ENCODE assay signal across 8 cellular contexts in the genomic region with DNA sequence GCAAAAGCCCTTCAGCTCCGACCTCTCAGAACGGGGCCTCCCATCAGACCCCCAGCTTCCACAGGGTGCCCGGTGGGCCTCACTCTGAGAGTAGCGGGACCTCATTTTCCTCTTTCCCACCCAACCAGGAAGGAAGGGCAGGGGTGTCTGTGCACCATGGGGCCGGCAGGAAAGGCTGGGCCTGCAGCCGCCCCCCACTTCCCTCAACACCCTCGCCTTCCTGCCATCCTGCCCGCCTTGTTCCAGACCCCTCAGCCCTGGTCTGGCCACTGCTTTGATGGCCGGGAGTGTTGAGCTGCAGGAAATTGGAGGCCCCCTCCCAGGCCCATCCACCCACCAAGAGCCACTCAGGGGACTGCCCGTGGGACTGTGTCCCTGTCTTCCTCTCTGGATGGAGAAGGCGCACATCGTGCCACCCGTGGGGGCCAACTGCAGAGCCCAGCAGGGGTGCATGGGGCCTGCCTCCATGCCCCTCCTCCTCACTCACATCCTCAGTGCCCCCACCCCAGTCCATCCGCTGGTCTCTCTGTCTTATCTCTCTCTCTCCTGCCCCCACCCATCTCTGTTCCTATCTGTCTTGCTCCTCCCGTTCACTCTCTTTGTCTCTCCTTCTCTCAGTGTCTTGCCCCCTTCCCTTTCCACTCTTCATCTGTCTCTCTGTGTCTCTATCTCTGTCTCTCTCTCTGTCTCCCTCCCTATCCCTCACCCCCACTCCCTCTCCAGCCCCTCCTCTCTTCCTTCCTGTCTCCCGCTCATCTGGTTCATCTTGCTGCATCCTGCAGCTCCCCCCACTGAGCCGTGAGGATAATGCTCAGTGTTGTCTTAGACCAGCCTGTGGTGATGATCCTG. TPM values are rescaled to one million over a fixed set of nuclear protein-coding genes. Genes with fewer than 3 reads are reported as not detected.
DNase-seq lines count a peak whose midpoint lies in the region; ATAC-seq, FAIRE-seq and TF ChIP-seq lines count a peak whose summit lies in the region.

No MANE protein-coding gene starts in this region.

- H3K36me3 ChIP-seq in RWPE2 (ENCODE audit: low read depth) = no peaks in the 10 kb centered on the region
- no peaks in the 10 kb centered on the region for H3K36me3 ChIP-seq in fibroblast of lung (ENCODE audit: control insufficient read depth, insufficient read depth, low read length)

- FAIRE-seq in urothelium cell line (lab: Jason Lieb, UNC) = no peak

- H3K4me3 Mint-ChIP-seq in activated naive CD8-positive, alpha-beta T cell treated with anti-CD3 and anti-CD28 coated beads, Interleukin-2, amount 10 ng/mL, durations not matched to agents 7 days and 5 days = peak overlapping the region; percentile 1
- H3K4me3 Mint-ChIP-seq in activated naive CD8-positive, alpha-beta T cell treated with anti-CD3 and anti-CD28 coated beads, Interleukin-2, amount 50 U/mL, for 24 hours = no peak overlapping the region

- peaks cover 1% of the 10 kb centered on the region for H3K36me3 Mint-ChIP-seq in activated naive CD8-positive, alpha-beta T cell treated with anti-CD3 and anti-CD28 coated beads, Interleukin-2, amount 10 ng/mL, durations not matched to agents 7 days and 5 days
- no peaks in the 10 kb centered on the region for H3K36me3 Mint-ChIP-seq in activated naive CD8-positive, alpha-beta T cell treated with anti-CD3 and anti-CD28 coated beads, Interleukin-2, amount 50 U/mL, for 24 hours (ENCODE audit: low read depth)

- no peak for DNase-seq in activated naive CD8-positive, alpha-beta T cell treated with anti-CD3 and anti-CD28 coated beads, Interleukin-2, amount 10 ng/mL, durations not matched to agents 7 days and 5 days
- no peak for DNase-seq in activated naive CD8-positive, alpha-beta T cell treated with anti-CD3 and anti-CD28 coated beads, Interleukin-2, amount 50 U/mL, for 24 hours
- no peak for DNase-seq in RWPE2 (ENCODE audit: low spot score)
- peak; percentile 54 to 66 for DNase-seq in fibroblast of lung (ENCODE audit: low read depth in 2 of 2)
- DNase-seq in sciatic nerve (ENCODE audit: low spot score) = no peak
- DNase-seq in urothelium cell line (ENCODE audit: low spot score) = no peak
- no peak for DNase-seq in activated CD8-positive, alpha-beta memory T cell treated with anti-CD3 and anti-CD28 coated beads, Interleukin-2, amount 50 U/mL, for 4 hours
- no peak for DNase-seq in putamen (ENCODE audit: low spot score)

- ATAC-seq in activated naive CD8-positive, alpha-beta T cell treated with anti-CD3 and anti-CD28 coated beads, Interleukin-2, amount 10 ng/mL, durations not matched to agents 7 days and 5 days (ENCODE audit: low read depth) = no peak
- ATAC-seq in activated naive CD8-positive, alpha-beta T cell treated with anti-CD3 and anti-CD28 coated beads, Interleukin-2, amount 50 U/mL, for 24 hours = no peak
- ATAC-seq in RWPE2 (ENCODE audit: low read depth) (peak; percentile 11; the same call in 1 of the 3 replicates), sciatic nerve (peak; percentile 56)

- POLR2A ChIA-PET in activated naive CD8-positive, alpha-beta T cell treated with anti-CD3 and anti-CD28 coated beads, Interleukin-2, amount 10 ng/mL, durations not matched to agents 7 days and 5 days (lab: Charles Lee) = no interaction called here

- no peak overlapping the region for H3K27ac ChIP-seq in RWPE2 (ENCODE audit: poor library complexity, severe bottlenecking)
- peak overlapping the region; percentile 4 for H3K27ac ChIP-seq in fibroblast of lung (ENCODE audit: insufficient read depth, low read length)

- TF ChIP-seq CTCF in RWPE2 (IDR thresholded peaks at IDR 0.05; ENCODE audit: poor library complexity, severe bottlenecking) = peak; percentile 33
- peak; percentile 25 to 32 for TF ChIP-seq CTCF in fibroblast of lung (conservative IDR thresholded peaks at IDR 0.05 in 1 of 2, IDR thresholded peaks at IDR 0.05 in 1 of 2; ENCODE audit: low read depth in 1 of 2, low read length in 2 of 2)

- no peaks in the 10 kb centered on the region for H3K4me1 ChIP-seq in RWPE2 (ENCODE audit: insufficient read depth, poor library complexity, severe bottlenecking)
- peaks cover 26% of the 10 kb centered on the region for H3K4me1 ChIP-seq in fibroblast of lung (ENCODE audit: control insufficient read depth, extremely low read depth, insufficient read depth, low read length)

- H3K4me3 ChIP-seq in RWPE2 (ENCODE audit: severe bottlenecking) (no peak overlapping the region), fibroblast of lung (replicated peaks in 1 of 4; ENCODE audit: control extremely low read depth in 1 of 4, insufficient read depth in 1 of 4, low read depth in 3 of 4, low read length in 4 of 4) (no peak overlapping the region)

- H4K20me1 ChIP-seq in fibroblast of lung (ENCODE audit: control insufficient read depth, extremely low read depth, insufficient read depth, low read length) = no peaks in the 10 kb centered on the region

- peaks cover 14% of the 10 kb centered on the region for H3K4me1 Mint-ChIP-seq in activated naive CD8-positive, alpha-beta T cell treated with anti-CD3 and anti-CD28 coated beads, Interleukin-2, amount 10 ng/mL, durations not matched to agents 7 days and 5 days
- peaks cover 9% of the 10 kb centered on the region for H3K4me1 Mint-ChIP-seq in activated naive CD8-positive, alpha-beta T cell treated with anti-CD3 and anti-CD28 coated beads, Interleukin-2, amount 50 U/mL, for 24 hours

- H3K9me3 ChIP-seq in RWPE2 (ENCODE audit: severe bottlenecking) = no peaks in the 10 kb centered on the region
- no peaks in the 10 kb centered on the region for H3K9me3 ChIP-seq in fibroblast of lung (ENCODE audit: control insufficient read depth, insufficient read depth, low read depth, low read length)

- H3K9me3 Mint-ChIP-seq in activated naive CD8-positive, alpha-beta T cell treated with anti-CD3 and anti-CD28 coated beads, Interleukin-2, amount 10 ng/mL, durations not matched to agents 7 days and 5 days = no peaks in the 10 kb centered on the region
- H3K9me3 Mint-ChIP-seq in activated naive CD8-positive, alpha-beta T cell treated with anti-CD3 and anti-CD28 coated beads, Interleukin-2, amount 50 U/mL, for 24 hours = no peaks in the 10 kb centered on the region

- H3K27me3 ChIP-seq in RWPE2 (ENCODE audit: insufficient read depth, poor library complexity, severe bottlenecking) = peaks cover 16% of the 10 kb centered on the region
- no peaks in the 10 kb centered on the region for H3K27me3 ChIP-seq in fibroblast of lung (ENCODE audit: control insufficient read depth, insufficient read depth, low read length)

- H3K79me2 ChIP-seq in fibroblast of lung (ENCODE audit: control insufficient read depth, insufficient read depth, low read length) = peaks cover 29% of the 10 kb centered on the region

- H3K4me2 ChIP-seq in fibroblast of lung (ENCODE audit: extremely low read depth, insufficient read depth, low read length) = peak overlapping the region; percentile 33

- no peak overlapping the region for H3K27ac Mint-ChIP-seq in activated naive CD8-positive, alpha-beta T cell treated with anti-CD3 and anti-CD28 coated beads, Interleukin-2, amount 10 ng/mL, durations not matched to agents 7 days and 5 days
- H3K27ac Mint-ChIP-seq in activated naive CD8-positive, alpha-beta T cell treated with anti-CD3 and anti-CD28 coated beads, Interleukin-2, amount 50 U/mL, for 24 hours = no peak overlapping the region

- H3K27me3 Mint-ChIP-seq in activated naive CD8-positive, alpha-beta T cell treated with anti-CD3 and anti-CD28 coated beads, Interleukin-2, amount 10 ng/mL, durations not matched to agents 7 days and 5 days = peaks cover 49% of the 10 kb centered on the region
- peaks cover 35% of the 10 kb centered on the region for H3K27me3 Mint-ChIP-seq in activated naive CD8-positive, alpha-beta T cell treated with anti-CD3 and anti-CD28 coated beads, Interleukin-2, amount 50 U/mL, for 24 hours

- H2AFZ ChIP-seq in fibroblast of lung (ENCODE audit: low read length) = no peak overlapping the region

- H3K9ac ChIP-seq in fibroblast of lung (ENCODE audit: insufficient read depth, low read length) = no peak overlapping the region

- intact Hi-C loops in sciatic nerve (cut with DNase I) = no loop called here

RNA-seq across cellular contexts. Expression of a gene that starts 1.8 kb away (rescaled TPM):
- 10 to 100 TPM; 30.0 to 38.3 TPM for total RNA-seq in activated naive CD8-positive, alpha-beta T cell treated with anti-CD3 and anti-CD28 coated beads, Interleukin-2, amount 10 ng/mL, durations not matched to agents 7 days and 5 days
- 76.8 and 109 TPM in 2 replicates for total RNA-seq in fibroblast of lung
- polyA plus RNA-seq in fibroblast of lung = 41.0 and 89.6 TPM in 2 replicates
- polyA plus RNA-seq in fibroblast of lung (2012) = 70.9 and 230 TPM in 2 replicates
- 139 and 579 TPM in 2 replicates for polyA minus RNA-seq in fibroblast of lung (ENCODE audit: low replicate concordance)
- 319 TPM for total RNA-seq in sciatic nerve

Comparison
In these comparisons a context has a peak if more than half of its experiments do, and no peak if none do; other contexts are left out.
1. ATAC-seq: peak in RWPE2 (single experiment) and sciatic nerve (single experiment); none in activated naive CD8-positive, alpha-beta T cell treated with anti-CD3 and anti-CD28 coated beads, Interleukin-2, amount 10 ng/mL, durations not matched to agents 7 days and 5 days (single experiment) and activated naive CD8-positive, alpha-beta T cell treated with anti-CD3 and anti-CD28 coated beads, Interleukin-2, amount 50 U/mL, for 24 hours (single experiment).
2. DNase-seq: peak in fibroblast of lung (2 of 2); none in activated naive CD8-positive, alpha-beta T cell treated with anti-CD3 and anti-CD28 coated beads, Interleukin-2, amount 10 ng/mL, durations not matched to agents 7 days and 5 days (single experiment), activated naive CD8-positive, alpha-beta T cell treated with anti-CD3 and anti-CD28 coated beads, Interleukin-2, amount 50 U/mL, for 24 hours (single experiment), RWPE2 (single experiment), sciatic nerve (single experiment), urothelium cell line (single experiment), activated CD8-positive, alpha-beta memory T cell treated with anti-CD3 and anti-CD28 coated beads, Interleukin-2, amount 50 U/mL, for 4 hours (single experiment) and putamen (single experiment).